In the genomic region with DNA sequence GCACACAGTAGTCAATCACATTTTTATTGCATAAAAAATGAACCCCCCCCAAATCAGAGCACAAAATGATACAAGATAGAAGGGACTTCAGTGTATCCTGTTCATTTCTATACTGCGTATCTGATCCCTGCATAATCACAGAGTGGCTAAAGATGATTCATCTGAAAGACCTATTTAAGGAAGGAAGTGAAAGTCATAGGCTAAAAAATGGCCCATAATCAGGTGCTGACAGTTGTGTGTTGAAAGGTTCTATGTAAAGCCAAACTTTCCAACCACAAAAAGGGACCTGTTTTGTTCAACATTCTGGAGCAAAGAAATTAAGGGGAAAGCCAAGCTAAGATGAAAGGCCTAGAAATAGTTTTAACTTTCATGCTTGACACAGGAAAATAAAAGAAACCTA, we compare ENCODE assay signal across 9 cellular contexts.
DNase-seq lines count a peak whose midpoint lies in the region; ATAC-seq and TF ChIP-seq lines count a peak whose summit lies in the region.
"Had no signal": no experiment of that assay in that cellular context is flagged by ENCODE, and none has a peak within 500 bp of the region (broad histone marks: within the 10 kb centered on the region; RNA-seq: fewer than 3 reads in every experiment).

No MANE protein-coding gene starts in this region.

- no peak overlapping the region for H3K9ac ChIP-seq in endodermal cell (ENCODE audit: extremely low read depth, low read length, poor library complexity, severe bottlenecking)

- H3K27ac ChIP-seq in right atrium auricular region (no peak overlapping the region), left lung (no peak overlapping the region), endodermal cell (ENCODE audit: low read depth, low read length) (no peak overlapping the region)

- no peaks in the 10 kb centered on the region for H3K9me3 Mint-ChIP-seq in endodermal cell
- H3K9me3 Mint-ChIP-seq: brain had no signal

- peak; percentile 44 to 88 for ATAC-seq in left cardiac atrium
- peak; percentile 76 for ATAC-seq in HG02973 (IDR thresholded peaks at IDR 0.05; ENCODE audit: unreplicated experiment)
- peak; percentile 71 for ATAC-seq in left lung

- 88 to 100% methylated on average over 1 of the region's 1 CpG for WGBS in endodermal cell (ENCODE audit: insufficient coverage in 1 of 2, insufficient read length in 1 of 2), 2 experiments

- H3K27me3 Mint-ChIP-seq in endodermal cell (ENCODE audit: insufficient read depth), result no peaks in the 10 kb centered on the region

- TF ChIP-seq CTCF in right atrium auricular region (IDR thresholded peaks at IDR 0.05) (no peak), left lung (IDR thresholded peaks at IDR 0.05) (no peak), endodermal cell (conservative IDR thresholded peaks at IDR 0.05) (no peak)

- no peaks in the 10 kb centered on the region for H3K9me3 ChIP-seq in right atrium auricular region
- H3K9me3 ChIP-seq in left lung, result no peaks in the 10 kb centered on the region
- H3K9me3 ChIP-seq in endodermal cell (ENCODE audit: control insufficient read depth, low read length), result no peaks in the 10 kb centered on the region

- H3K27ac Mint-ChIP-seq in endodermal cell, result no peak overlapping the region
- H3K27ac Mint-ChIP-seq: brain had no signal

- DNase-seq in left cardiac atrium, result no peak
- no peak for DNase-seq in right atrium auricular region (ENCODE audit: low spot score)
- peak; percentile 27 for DNase-seq in RKO (ENCODE audit: low spot score)
- DNase-seq in left lung, result no peak
- DNase-seq in endodermal cell, result no peak
- no peak for DNase-seq in NCI-H1092 (lab: John Stamatoyannopoulos, UW)
- no peak for DNase-seq in NCI-H345 treated with DMSO at 0.1 percent for 48 hours (lab: John Stamatoyannopoulos, UW; ENCODE audit: unreplicated experiment)

- H3K4me1 Mint-ChIP-seq in endodermal cell, result peaks cover 7% of the 10 kb centered on the region
- H3K4me1 Mint-ChIP-seq: brain had no signal

- intact Hi-C loops in left cardiac atrium (cut with DNase I) (no loop called here), left lung (cut with DNase I) (no loop called here)

- no peaks in the 10 kb centered on the region for H3K36me3 Mint-ChIP-seq in endodermal cell (ENCODE audit: low read depth)
- H3K36me3 Mint-ChIP-seq: brain had no signal

- H3K27me3 ChIP-seq in right atrium auricular region (no peaks in the 10 kb centered on the region), left lung (no peaks in the 10 kb centered on the region), endodermal cell (ENCODE audit: control insufficient read depth, insufficient read depth, low read length, poor library complexity, severe bottlenecking) (no peaks in the 10 kb centered on the region)

- no peaks in the 10 kb centered on the region for H3K36me3 ChIP-seq in right atrium auricular region
- no peaks in the 10 kb centered on the region for H3K36me3 ChIP-seq in left lung
- H3K36me3 ChIP-seq in endodermal cell (ENCODE audit: control insufficient read depth, insufficient read depth, low read length), result no peaks in the 10 kb centered on the region

- no peak overlapping the region for H3K4me3 Mint-ChIP-seq in endodermal cell
- H3K4me3 Mint-ChIP-seq: brain had no signal

- H3K4me3 ChIP-seq in right atrium auricular region, result no peak overlapping the region
- no peak overlapping the region for H3K4me3 ChIP-seq in left lung
- H3K4me3 ChIP-seq in endodermal cell (ENCODE audit: low read length), result no peak overlapping the region

- H3K4me1 ChIP-seq in right atrium auricular region, result no peaks in the 10 kb centered on the region
- H3K4me1 ChIP-seq in left lung, result peaks cover 0 to 18% of the 10 kb centered on the region in 2 donors
- peaks cover 3% of the 10 kb centered on the region for H3K4me1 ChIP-seq in endodermal cell (ENCODE audit: control insufficient read depth, insufficient read depth, low read length)
